ENCODE assay signal across 14 cellular contexts in the genomic region with DNA sequence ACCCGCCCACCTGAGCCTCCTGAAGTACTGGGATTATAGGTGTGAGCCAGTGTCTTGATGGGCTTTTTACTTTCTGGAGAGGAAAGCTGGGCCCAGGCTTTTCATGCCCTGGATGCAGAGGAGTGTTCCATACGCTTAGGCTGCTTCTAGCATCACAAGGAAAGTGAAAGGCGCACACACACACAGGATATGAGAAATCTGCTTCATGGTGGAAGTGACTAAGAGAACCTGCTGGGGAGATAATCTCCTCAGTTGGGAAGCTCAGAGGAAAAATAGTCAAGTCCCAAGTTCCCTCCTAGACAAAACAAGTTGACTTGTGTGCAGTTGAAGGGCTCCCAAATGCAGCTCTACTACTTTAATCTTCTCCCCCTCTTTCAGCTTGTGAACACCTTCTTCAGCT. TPM values are rescaled to one million over a fixed set of nuclear protein-coding genes. Genes with fewer than 3 reads are reported as not detected.
DNase-seq lines count a peak whose midpoint lies in the region; ATAC-seq, FAIRE-seq and TF ChIP-seq lines count a peak whose summit lies in the region.
"Had no signal": no experiment of that assay in that cellular context is flagged by ENCODE, and none has a peak within 500 bp of the region (broad histone marks: within the 10 kb centered on the region; RNA-seq: fewer than 3 reads in every experiment).

No MANE protein-coding gene starts in this region.

- H3K27ac ChIP-seq in K562 (ENCODE audit: extremely low read depth, low read depth, low read length) = peak overlapping the region; percentile 15; the same call in 2 of the 3 replicates
- H3K27ac ChIP-seq: transverse colon had no signal

- H3K4me1 ChIP-seq in K562 (replicated peaks in 1 of 2; ENCODE audit: control insufficient read depth in 2 of 2, insufficient read depth in 2 of 2, low read length in 2 of 2) = peaks cover 18% of the 10 kb centered on the region in 2 experiments; a peak in 4 of 5 replicates

- FAIRE-seq in K562 (lab: Jason Lieb, UNC) = no peak
- FAIRE-seq: G401.6 had no signal

- H2AFZ ChIP-seq in K562 (ENCODE audit: low read depth, low read length) = no peak overlapping the region

- H3K4me2 ChIP-seq in K562 (ENCODE audit: insufficient read depth, low read length) = no peak overlapping the region; the same call in 1 of the 2 replicates

- no peaks in the 10 kb centered on the region for H3K9me1 ChIP-seq in K562 (ENCODE audit: control insufficient read depth, insufficient read depth, low read length)

- intact Hi-C loops in activated CD4-positive, alpha-beta T cell treated with anti-CD3 and anti-CD28 coated beads, Interleukin-2, amount 10 ng/mL, durations not matched to agents 24 days and 14 days (cut with micrococcal nuclease) = no loop called here
- intact Hi-C loops in K562 (cut with micrococcal nuclease) (no loop called here), Right ventricle myocardium inferior (cut with DNase I) (no loop called here)

- peak overlapping the region in 1 of 2 experiments; percentile 1; a peak in 1 of 4 replicates for H3K9ac ChIP-seq in K562 (ENCODE audit: insufficient read depth in 1 of 2, low read depth in 2 of 2, low read length in 2 of 2)

- no peaks in the 10 kb centered on the region; a peak in 1 of 5 replicates for H3K27me3 ChIP-seq in K562 (ENCODE audit: control insufficient read depth in 2 of 2, insufficient read depth in 2 of 2, low read length in 2 of 2)
- H3K27me3 ChIP-seq: transverse colon had no signal

- H3K9me3 ChIP-seq in K562 (replicated peaks; ENCODE audit: control insufficient read depth, insufficient read depth, low read depth, low read length) = no peaks in the 10 kb centered on the region
- H3K9me3 ChIP-seq: transverse colon had no signal

- TF ChIP-seq EP300 in K562 (IDR thresholded peaks at IDR 0.05; ENCODE audit: low read length) = no peak

- no peak for TF ChIP-seq RAD21 in K562 (CRISPR knock-in tag; conservative IDR thresholded peaks at IDR 0.05 in 1 of 2, IDR thresholded peaks at IDR 0.05 in 1 of 2)

- H3K9me3 Mint-ChIP-seq in activated CD4-positive, alpha-beta T cell treated with anti-CD3 and anti-CD28 coated beads, Interleukin-2, amount 10 ng/mL, durations not matched to agents 24 days and 14 days = no peaks in the 10 kb centered on the region

- no peak overlapping the region; the same call in 1 of the 2 replicates for H3K4me3 ChIP-seq in K562

- ATAC-seq in K562 (no peak), Right ventricle myocardium inferior (no peak)
- ATAC-seq: left colon had no signal

- peaks cover 32% of the 10 kb centered on the region for H3K4me1 Mint-ChIP-seq in activated CD4-positive, alpha-beta T cell treated with anti-CD3 and anti-CD28 coated beads, Interleukin-2, amount 10 ng/mL, durations not matched to agents 24 days and 14 days

- TF ChIP-seq CTCF in K562 (IDR thresholded peaks at IDR 0.05 in 2 of 3, conservative IDR thresholded peaks at IDR 0.05 in 1 of 3; ENCODE audit: insufficient read depth in 2 of 3, low read depth in 1 of 3, low read length in 3 of 3) = no peak

- H3K36me3 ChIP-seq in K562 (ENCODE audit: control insufficient read depth, insufficient read depth, low read length) = peaks cover 60% of the 10 kb centered on the region

- in situ Hi-C loops in K562 (cut with MboI) = no loop called here

- no TSS peak for BruUV-seq in K562 (replicated peaks; lab: Mats Ljungman, UMichigan)

- H3K36me3 Mint-ChIP-seq in activated CD4-positive, alpha-beta T cell treated with anti-CD3 and anti-CD28 coated beads, Interleukin-2, amount 10 ng/mL, durations not matched to agents 24 days and 14 days (ENCODE audit: low read depth) = peaks cover 44% of the 10 kb centered on the region

- DNase-seq in activated CD4-positive, alpha-beta T cell treated with anti-CD3 and anti-CD28 coated beads, Interleukin-2, amount 10 ng/mL, durations not matched to agents 24 days and 14 days = no peak
- DNase-seq in activated CD4-positive, alpha-beta T cell treated with anti-CD3 and anti-CD28 coated beads for 1 hour = no peak
- peak; percentile 24 for DNase-seq in LHCN-M2 (ENCODE audit: low read depth)
- DNase-seq in K562 (ENCODE audit: extremely low read depth in 1 of 4, low spot score in 3 of 4) = no peak
- DNase-seq in non-pigmented ciliary epithelial cell (ENCODE audit: low read depth) = peak; percentile 56
- no peak for DNase-seq in NOMO-1 treated with dmso at 0.1 percent for 144 hours (lab: John Stamatoyannopoulos, UW; ENCODE audit: unreplicated experiment)
- no peak for DNase-seq in amygdala (lab: John Stamatoyannopoulos, UW)
- no peak for DNase-seq in Right ventricle myocardium inferior (ENCODE audit: missing footprints)
- DNase-seq: cerebellar nuclear complex, left colon, SHP77, transverse colon had no signal

- H3K27me3 Mint-ChIP-seq in activated CD4-positive, alpha-beta T cell treated with anti-CD3 and anti-CD28 coated beads, Interleukin-2, amount 10 ng/mL, durations not matched to agents 24 days and 14 days = no peaks in the 10 kb centered on the region

- no peak for TF ChIP-seq POLR2A in K562 (conservative IDR thresholded peaks at IDR 0.05)

- H3K79me2 ChIP-seq in K562 (ENCODE audit: control insufficient read depth, insufficient read depth, low read length) = peaks cover 67% of the 10 kb centered on the region

- peak overlapping the region; percentile 99 for H3K27ac Mint-ChIP-seq in activated CD4-positive, alpha-beta T cell treated with anti-CD3 and anti-CD28 coated beads, Interleukin-2, amount 10 ng/mL, durations not matched to agents 24 days and 14 days

- WGBS in K562 (ENCODE audit: insufficient coverage, low coverage, missing lambda C conversion rate) = 85% methylated on average over 3 of the region's 3 CpGs

- H3K4me3 Mint-ChIP-seq in activated CD4-positive, alpha-beta T cell treated with anti-CD3 and anti-CD28 coated beads, Interleukin-2, amount 10 ng/mL, durations not matched to agents 24 days and 14 days = peak overlapping the region; percentile 99

- peaks cover 12% of the 10 kb centered on the region for H4K20me1 ChIP-seq in K562 (replicated peaks; ENCODE audit: control insufficient read depth, insufficient read depth, low read length)

- CTCF ChIA-PET in K562 (lab: Yijun Ruan, JAX; ENCODE audit: low intra/inter-chr PET ratio) = no interaction called here

- POLR2A ChIA-PET in K562 (lab: Yijun Ruan, JAX) = interaction anchor here (0.5 to 1.6 kb wide), 6 partner anchors 8 to 648 kb away, joined by 3 to 7 read pairs (median 5); a partner anchor contains a TSS

RNA-seq across cellular contexts. Expression of a gene that starts 2.2 kb away (rescaled TPM):
- 169 and 171 TPM in 2 replicates for total RNA-seq in activated CD4-positive, alpha-beta T cell treated with anti-CD3 and anti-CD28 coated beads, Interleukin-2, amount 10 ng/mL, durations not matched to agents 24 days and 14 days
- total RNA-seq in LHCN-M2 (2014; rRNA removed) (67.1 and 71.5 TPM in 2 replicates), K562 (2014; rRNA removed) (234 and 265 TPM in 2 replicates), K562 (2014; rRNA removed; fragmentation: Illumina TruSeq; extraction: Trizol) (83.1 and 86.9 TPM in 2 replicates), K562 (2015; rRNA removed; fragmentation: Illumina TruSeq; extraction: Trizol) (156 and 157 TPM in 2 replicates), K562 (2021) (160 and 170 TPM in 2 replicates), Right ventricle myocardium inferior (72.5 TPM)
- polyA plus RNA-seq in LHCN-M2 (2012) = 121 TPM
- total RNA-seq in K562 (2011; cell fraction: chromatin; rRNA removed; ENCODE audit: low replicate concordance) = 70.9 and 112 TPM in 2 replicates
- total RNA-seq in K562 (2011; cell fraction: nucleolus; rRNA removed) = 73.0 and 85.1 TPM in 2 replicates
- 71.2 and 76.6 TPM in 2 replicates for total RNA-seq in K562 (2011; cell fraction: nucleoplasm; rRNA removed)
- polyA plus RNA-seq in K562 (2011; rRNA removed) (42.5 and 59.7 TPM in 2 replicates), K562 (2014; fragmentation: Illumina TruSeq; extraction: Trizol) (202 and 219 TPM in 2 replicates), K562 (2014; fragmentation: Nextera tagmentation; extraction: Ambion mirVana) (10 to 100 TPM in 1 of 2 experiments, 1 to 10 TPM in 1; 9.8 to 18.1 TPM), K562 (2014; rRNA removed) (126 and 149 TPM in 2 replicates)
- polyA plus RNA-seq in K562 (2011; cell fraction: cytosol; rRNA removed) = 49.6 and 54.7 TPM in 2 replicates
- 56.8 and 59.7 TPM in 2 replicates for polyA plus RNA-seq in K562 (2011; cell fraction: nucleus; rRNA removed)
- 171 and 247 TPM in 2 replicates for polyA plus RNA-seq in K562 (2012)
- 42.3 and 52.0 TPM in 2 replicates for polyA minus RNA-seq in K562 (2011; rRNA and poly(A)+ RNA removed)
- 79.7 and 80.2 TPM in 2 replicates for polyA minus RNA-seq in K562 (2011; cell fraction: cytosol; rRNA and poly(A)+ RNA removed)
- 19.4 and 28.9 TPM in 2 replicates for polyA minus RNA-seq in K562 (2011; cell fraction: nucleus; rRNA and poly(A)+ RNA removed)

RNA-seq across cellular contexts. Expression of a gene that starts 9.9 kb away (rescaled TPM):
- not detected in 2 replicates for total RNA-seq in activated CD4-positive, alpha-beta T cell treated with anti-CD3 and anti-CD28 coated beads, Interleukin-2, amount 10 ng/mL, durations not matched to agents 24 days and 14 days
- not detected in 2 replicates for total RNA-seq in LHCN-M2 (2014; rRNA removed)
- polyA plus RNA-seq in LHCN-M2 (2012) = not detected
- not detected in 2 replicates for total RNA-seq in K562 (2011; cell fraction: chromatin; rRNA removed; ENCODE audit: low replicate concordance)
- total RNA-seq in K562 (2011; cell fraction: nucleolus; rRNA removed) = not detected in 2 replicates
- total RNA-seq in K562 (2011; cell fraction: nucleoplasm; rRNA removed) = not detected in 2 replicates
- total RNA-seq in K562 (2014; rRNA removed) = not detected in 2 replicates
- not detected in 2 replicates for total RNA-seq in K562 (2014; rRNA removed; fragmentation: Illumina TruSeq; extraction: Trizol)
- total RNA-seq in K562 (2015; rRNA removed; fragmentation: Illumina TruSeq; extraction: Trizol) = not detected in 2 replicates
- not detected in 2 replicates for total RNA-seq in K562 (2021)
- not detected in 2 replicates for polyA plus RNA-seq in K562 (2011; rRNA removed)
- 0.06 TPM in 1 of 2 replicates, not detected in the other for polyA plus RNA-seq in K562 (2011; cell fraction: cytosol; rRNA removed)
- polyA plus RNA-seq in K562 (2011; cell fraction: nucleus; rRNA removed) = not detected in 2 replicates
- 0.08 TPM in 1 of 2 replicates, not detected in the other for polyA plus RNA-seq in K562 (2012)
- not detected in 2 replicates for polyA plus RNA-seq in K562 (2014; fragmentation: Illumina TruSeq; extraction: Trizol)
- not detected for polyA plus RNA-seq in K562 (2014; fragmentation: Nextera tagmentation; extraction: Ambion mirVana)
- polyA plus RNA-seq in K562 (2014; rRNA removed) = not detected in 2 replicates
- not detected in 2 replicates for polyA minus RNA-seq in K562 (2011; rRNA and poly(A)+ RNA removed)
- polyA minus RNA-seq in K562 (2011; cell fraction: cytosol; rRNA and poly(A)+ RNA removed) = not detected in 2 replicates
- polyA minus RNA-seq in K562 (2011; cell fraction: nucleus; rRNA and poly(A)+ RNA removed) = not detected in 2 replicates
- 4.7 TPM for total RNA-seq in Right ventricle myocardium inferior
- total RNA-seq: posterior vena cava had no signal

RNA-seq across cellular contexts. Expression of a gene that starts 23.4 kb away (rescaled TPM):
- 12.1 and 14.2 TPM in 2 replicates for total RNA-seq in activated CD4-positive, alpha-beta T cell treated with anti-CD3 and anti-CD28 coated beads, Interleukin-2, amount 10 ng/mL, durations not matched to agents 24 days and 14 days
- total RNA-seq in LHCN-M2 (2014; rRNA removed) = 5.6 and 5.9 TPM in 2 replicates
- polyA plus RNA-seq in LHCN-M2 (2012) = 8.7 TPM
- 15.2 and 22.9 TPM in 2 replicates for total RNA-seq in K562 (2011; cell fraction: chromatin; rRNA removed; ENCODE audit: low replicate concordance)
- total RNA-seq in K562 (2011; cell fraction: nucleolus; rRNA removed) = 20.1 and 20.7 TPM in 2 replicates
- total RNA-seq in K562 (2011; cell fraction: nucleoplasm; rRNA removed) = 11.5 and 12.9 TPM in 2 replicates
- total RNA-seq in K562 (2014; rRNA removed) = 16.4 and 21.0 TPM in 2 replicates
- total RNA-seq in K562 (2014; rRNA removed; fragmentation: Illumina TruSeq; extraction: Trizol) = 8.6 and 9.9 TPM in 2 replicates
- total RNA-seq in K562 (2015; rRNA removed; fragmentation: Illumina TruSeq; extraction: Trizol) = 15.3 and 16.2 TPM in 2 replicates
- total RNA-seq in K562 (2021) = 22.5 and 23.0 TPM in 2 replicates
- 5.4 and 7.2 TPM in 2 replicates for polyA plus RNA-seq in K562 (2011; rRNA removed)
- polyA plus RNA-seq in K562 (2011; cell fraction: cytosol; rRNA removed) = 7.0 and 9.7 TPM in 2 replicates
- polyA plus RNA-seq in K562 (2011; cell fraction: nucleus; rRNA removed) = 10.6 and 15.3 TPM in 2 replicates
- 13.1 and 16.8 TPM in 2 replicates for polyA plus RNA-seq in K562 (2012)
- 14.4 and 17.5 TPM in 2 replicates for polyA plus RNA-seq in K562 (2014; fragmentation: Illumina TruSeq; extraction: Trizol)
- 1 to 10 TPM; 1.6 to 4.9 TPM for polyA plus RNA-seq in K562 (2014; fragmentation: Nextera tagmentation; extraction: Ambion mirVana)
- polyA plus RNA-seq in K562 (2014; rRNA removed) = 13.3 and 16.1 TPM in 2 replicates
- polyA minus RNA-seq in K562 (2011; rRNA and poly(A)+ RNA removed) = 6.1 and 6.7 TPM in 2 replicates
- polyA minus RNA-seq in K562 (2011; cell fraction: cytosol; rRNA and poly(A)+ RNA removed) = 3.6 and 6.0 TPM in 2 replicates
- 8.1 and 10.2 TPM in 2 replicates for polyA minus RNA-seq in K562 (2011; cell fraction: nucleus; rRNA and poly(A)+ RNA removed)
- 10.9 TPM for total RNA-seq in Right ventricle myocardium inferior

RNA-seq across cellular contexts. Expression of a gene that starts 33.6 kb away (rescaled TPM):
- 41.8 and 47.1 TPM in 2 replicates for total RNA-seq in activated CD4-positive, alpha-beta T cell treated with anti-CD3 and anti-CD28 coated beads, Interleukin-2, amount 10 ng/mL, durations not matched to agents 24 days and 14 days
- 10.1 and 12.2 TPM in 2 replicates for total RNA-seq in LHCN-M2 (2014; rRNA removed)
- polyA plus RNA-seq in LHCN-M2 (2012) = 29.3 TPM
- 37.7 and 65.6 TPM in 2 replicates for total RNA-seq in K562 (2011; cell fraction: chromatin; rRNA removed; ENCODE audit: low replicate concordance)
- 41.7 and 49.9 TPM in 2 replicates for total RNA-seq in K562 (2011; cell fraction: nucleolus; rRNA removed)
- total RNA-seq in K562 (2011; cell fraction: nucleoplasm; rRNA removed) = 42.3 and 47.5 TPM in 2 replicates
- total RNA-seq in K562 (2014; rRNA removed) = 16.3 and 26.7 TPM in 2 replicates
- total RNA-seq in K562 (2014; rRNA removed; fragmentation: Illumina TruSeq; extraction: Trizol) = 19.3 and 20.4 TPM in 2 replicates
- 27.0 and 28.0 TPM in 2 replicates for total RNA-seq in K562 (2015; rRNA removed; fragmentation: Illumina TruSeq; extraction: Trizol)
- total RNA-seq in K562 (2021) = 58.8 and 59.0 TPM in 2 replicates
- polyA plus RNA-seq in K562 (2011; rRNA removed) = 45.1 and 64.7 TPM in 2 replicates
- polyA plus RNA-seq in K562 (2011; cell fraction: cytosol; rRNA removed) = 37.8 and 64.5 TPM in 2 replicates
- 49.3 and 52.7 TPM in 2 replicates for polyA plus RNA-seq in K562 (2011; cell fraction: nucleus; rRNA removed)
- 32.5 and 46.9 TPM in 2 replicates for polyA plus RNA-seq in K562 (2012)
- polyA plus RNA-seq in K562 (2014; fragmentation: Illumina TruSeq; extraction: Trizol) = 23.2 and 34.0 TPM in 2 replicates
- 10 to 100 TPM in 1 of 2 experiments, 1 to 10 TPM in 1; 9.9 to 11.4 TPM for polyA plus RNA-seq in K562 (2014; fragmentation: Nextera tagmentation; extraction: Ambion mirVana)
- 17.4 and 31.8 TPM in 2 replicates for polyA plus RNA-seq in K562 (2014; rRNA removed)
- polyA minus RNA-seq in K562 (2011; rRNA and poly(A)+ RNA removed) = 40.1 and 57.8 TPM in 2 replicates
- polyA minus RNA-seq in K562 (2011; cell fraction: cytosol; rRNA and poly(A)+ RNA removed) = 52.9 and 56.0 TPM in 2 replicates
- polyA minus RNA-seq in K562 (2011; cell fraction: nucleus; rRNA and poly(A)+ RNA removed) = 15.4 and 16.0 TPM in 2 replicates
- 14.9 TPM for total RNA-seq in Right ventricle myocardium inferior

RNA-seq across cellular contexts. Expression of a gene that starts 36.6 kb away (rescaled TPM):
- total RNA-seq in activated CD4-positive, alpha-beta T cell treated with anti-CD3 and anti-CD28 coated beads, Interleukin-2, amount 10 ng/mL, durations not matched to agents 24 days and 14 days = not detected in 2 replicates
- total RNA-seq in LHCN-M2 (2014; rRNA removed) = not detected in 2 replicates
- polyA plus RNA-seq in LHCN-M2 (2012) = not detected
- total RNA-seq in K562 (2011; cell fraction: chromatin; rRNA removed; ENCODE audit: low replicate concordance) = 1.2 and 3.2 TPM in 2 replicates
- total RNA-seq in K562 (2011; cell fraction: nucleolus; rRNA removed) = 2.0 and 2.1 TPM in 2 replicates
- 1.5 and 1.8 TPM in 2 replicates for total RNA-seq in K562 (2011; cell fraction: nucleoplasm; rRNA removed)
- total RNA-seq in K562 (2014; rRNA removed) = 0.73 and 2.6 TPM in 2 replicates
- 0.62 and 0.73 TPM in 2 replicates for total RNA-seq in K562 (2014; rRNA removed; fragmentation: Illumina TruSeq; extraction: Trizol)
- 0.53 and 0.83 TPM in 2 replicates for total RNA-seq in K562 (2015; rRNA removed; fragmentation: Illumina TruSeq; extraction: Trizol)
- total RNA-seq in K562 (2021) = 1.9 and 2.4 TPM in 2 replicates
- 1.4 and 4.8 TPM in 2 replicates for polyA plus RNA-seq in K562 (2011; rRNA removed)
- 4.7 and 4.9 TPM in 2 replicates for polyA plus RNA-seq in K562 (2011; cell fraction: cytosol; rRNA removed)
- 3.2 and 3.7 TPM in 2 replicates for polyA plus RNA-seq in K562 (2011; cell fraction: nucleus; rRNA removed)
- polyA plus RNA-seq in K562 (2012) = 1.2 and 3.1 TPM in 2 replicates
- 1.3 and 1.9 TPM in 2 replicates for polyA plus RNA-seq in K562 (2014; fragmentation: Illumina TruSeq; extraction: Trizol)
- under 1 TPM; 0.38 to 0.48 TPM for polyA plus RNA-seq in K562 (2014; fragmentation: Nextera tagmentation; extraction: Ambion mirVana)
- polyA plus RNA-seq in K562 (2014; rRNA removed) = 1.0 and 1.3 TPM in 2 replicates
- polyA minus RNA-seq in K562 (2011; rRNA and poly(A)+ RNA removed) = 2.2 and 4.5 TPM in 2 replicates
- polyA minus RNA-seq in K562 (2011; cell fraction: cytosol; rRNA and poly(A)+ RNA removed) = 2.3 and 3.9 TPM in 2 replicates
- 0.81 and 1.4 TPM in 2 replicates for polyA minus RNA-seq in K562 (2011; cell fraction: nucleus; rRNA and poly(A)+ RNA removed)
- 0.68 TPM for total RNA-seq in Right ventricle myocardium inferior
- total RNA-seq: posterior vena cava had no signal

Comparison
In these comparisons a context has a peak if more than half of its experiments do, and no peak if none do; other contexts are left out.
1. DNase-seq: peak in LHCN-M2 (single experiment) and non-pigmented ciliary epithelial cell (single experiment); none in activated CD4-positive, alpha-beta T cell treated with anti-CD3 and anti-CD28 coated beads, Interleukin-2, amount 10 ng/mL, durations not matched to agents 24 days and 14 days (single experiment), activated CD4-positive, alpha-beta T cell treated with anti-CD3 and anti-CD28 coated beads for 1 hour (single experiment), K562 (0 of 4), NOMO-1 treated with dmso at 0.1 percent for 144 hours (single experiment), amygdala (0 of 56) and Right ventricle myocardium inferior (single experiment).